Comparison of ENCODE assay signal across 9 cellular contexts in the genomic region with DNA sequence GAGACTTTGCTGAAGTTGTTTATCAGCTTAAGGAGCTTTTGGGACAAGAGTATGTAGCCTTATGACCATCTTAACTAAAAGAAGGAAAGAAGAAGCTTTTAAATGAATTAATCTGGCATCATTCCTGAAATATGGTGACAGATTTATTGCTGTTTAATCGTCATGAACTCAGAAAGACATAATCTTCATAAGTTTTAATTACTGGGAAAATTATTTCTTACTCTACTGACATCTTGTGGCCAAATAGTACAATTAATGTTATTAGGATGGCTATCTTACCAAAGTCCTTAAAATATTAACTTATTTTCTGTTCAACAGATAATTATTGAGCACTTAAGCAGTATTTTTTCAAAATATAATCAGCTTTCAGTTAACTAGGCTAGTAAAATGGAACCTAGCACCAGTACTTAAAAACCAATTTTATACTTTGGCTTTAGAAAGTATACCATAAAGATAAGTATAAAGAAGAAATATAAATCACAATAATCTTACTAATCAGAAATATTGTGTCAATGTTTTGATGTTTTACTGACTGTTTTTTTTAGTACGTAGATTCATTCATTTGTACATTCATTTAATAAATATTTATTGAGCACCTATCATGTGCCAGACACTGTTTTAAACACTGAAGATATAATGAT. TPM values are rescaled to one million over a fixed set of nuclear protein-coding genes. Genes with fewer than 3 reads are reported as not detected.
DNase-seq lines count a peak whose midpoint lies in the region; ATAC-seq and TF ChIP-seq lines count a peak whose summit lies in the region.
"Had no signal": no experiment of that assay in that cellular context is flagged by ENCODE, and none has a peak within 500 bp of the region (broad histone marks: within the 10 kb centered on the region; RNA-seq: fewer than 3 reads in every experiment).

No MANE protein-coding gene starts in this region.

- no peaks in the 10 kb centered on the region for H3K9me2 ChIP-seq in PC-9 (ENCODE audit: insufficient read depth)

- no peaks in the 10 kb centered on the region for H3K36me3 Mint-ChIP-seq in activated CD8-positive, alpha-beta T cell treated with anti-CD3 and anti-CD28 coated beads for 36 hours (ENCODE audit: low read depth)
- H3K36me3 Mint-ChIP-seq in activated CD8-positive, alpha-beta T cell treated with anti-CD3 and anti-CD28 coated beads, Interleukin-2, amount 10 ng/mL, durations not matched to agents 7 days and 5 days (ENCODE audit: low read depth) = no peaks in the 10 kb centered on the region

- H3K27me3 ChIP-seq in PC-9 (ENCODE audit: insufficient read depth, low read depth) (no peaks in the 10 kb centered on the region), transverse colon (no peaks in the 10 kb centered on the region)

- peak; percentile 59 for TF ChIP-seq CTCF in activated CD8-positive, alpha-beta T cell treated with anti-CD3 and anti-CD28 coated beads for 36 hours (IDR thresholded peaks at IDR 0.05)
- TF ChIP-seq CTCF in PC-9 (conservative IDR thresholded peaks at IDR 0.05) = peak; percentile 69
- peak; percentile 39 for TF ChIP-seq CTCF in fibroblast of mammary gland (conservative IDR thresholded peaks at IDR 0.05; ENCODE audit: control insufficient read depth, insufficient read depth, low read depth, low read length)
- peak; percentile 27 to 44 (median 32) for TF ChIP-seq CTCF in transverse colon (IDR thresholded peaks at IDR 0.05)

- H3K4me1 ChIP-seq in PC-9 (replicated peaks; ENCODE audit: insufficient read depth) (no peaks in the 10 kb centered on the region), transverse colon (peaks cover 0 to 4% (median 0%) of the 10 kb centered on the region in 4 donors)

- no peaks in the 10 kb centered on the region for H3F3A ChIP-seq in PC-9 (ENCODE audit: insufficient read depth, low read depth)

- DNase-seq in activated CD8-positive, alpha-beta T cell treated with anti-CD3 and anti-CD28 coated beads for 36 hours = no peak
- DNase-seq in activated CD8-positive, alpha-beta T cell treated with anti-CD3 and anti-CD28 coated beads, Interleukin-2, amount 10 ng/mL, durations not matched to agents 7 days and 5 days = no peak
- DNase-seq in PC-9 (no peak), fibroblast of mammary gland (ENCODE audit: low read depth) (peak; percentile 62), transverse colon (no peak), medulla oblongata (ENCODE audit: extremely low spot score) (no peak), inferior parietal cortex (ENCODE audit: extremely low spot score) (no peak)

- H3K4me1 Mint-ChIP-seq in activated CD8-positive, alpha-beta T cell treated with anti-CD3 and anti-CD28 coated beads for 36 hours (ENCODE audit: low read depth) = no peaks in the 10 kb centered on the region
- H3K4me1 Mint-ChIP-seq in activated CD8-positive, alpha-beta T cell treated with anti-CD3 and anti-CD28 coated beads, Interleukin-2, amount 10 ng/mL, durations not matched to agents 7 days and 5 days (ENCODE audit: low read depth) = no peaks in the 10 kb centered on the region

- H3K36me3 ChIP-seq in PC-9 (ENCODE audit: low read depth) = peaks cover 7% of the 10 kb centered on the region; the same call in 1 of the 2 replicates
- peaks cover 0 to 7% (median 0%) of the 10 kb centered on the region in 4 donors for H3K36me3 ChIP-seq in transverse colon

- H3K4me3 Mint-ChIP-seq in activated CD8-positive, alpha-beta T cell treated with anti-CD3 and anti-CD28 coated beads for 36 hours = no peak overlapping the region
- no peak overlapping the region for H3K4me3 Mint-ChIP-seq in activated CD8-positive, alpha-beta T cell treated with anti-CD3 and anti-CD28 coated beads, Interleukin-2, amount 10 ng/mL, durations not matched to agents 7 days and 5 days

- no peaks in the 10 kb centered on the region for H3K9me3 Mint-ChIP-seq in activated CD8-positive, alpha-beta T cell treated with anti-CD3 and anti-CD28 coated beads for 36 hours
- no peaks in the 10 kb centered on the region for H3K9me3 Mint-ChIP-seq in activated CD8-positive, alpha-beta T cell treated with anti-CD3 and anti-CD28 coated beads, Interleukin-2, amount 10 ng/mL, durations not matched to agents 7 days and 5 days (ENCODE audit: insufficient read depth)

- no peaks in the 10 kb centered on the region for H3K27me3 Mint-ChIP-seq in activated CD8-positive, alpha-beta T cell treated with anti-CD3 and anti-CD28 coated beads for 36 hours
- peaks cover 2% of the 10 kb centered on the region for H3K27me3 Mint-ChIP-seq in activated CD8-positive, alpha-beta T cell treated with anti-CD3 and anti-CD28 coated beads, Interleukin-2, amount 10 ng/mL, durations not matched to agents 7 days and 5 days (ENCODE audit: low read depth)

- no peaks in the 10 kb centered on the region; the same call in 1 of the 2 replicates for H4K20me1 ChIP-seq in PC-9 (ENCODE audit: insufficient read depth)

- no TSS peak for BruUV-seq in PC-9 (replicated peaks; lab: Mats Ljungman, UMichigan)

- in situ Hi-C loops in transverse colon (cut with MboI; ENCODE audit: low pct_ligation_motif_present in 1 of 4, low pct_unique_long_range_greater_than_20kb in 1 of 4, low sequenced_read_pairs in 3 of 4) = no loop called here

- no peak overlapping the region for H3K27ac Mint-ChIP-seq in activated CD8-positive, alpha-beta T cell treated with anti-CD3 and anti-CD28 coated beads for 36 hours
- no peak overlapping the region for H3K27ac Mint-ChIP-seq in activated CD8-positive, alpha-beta T cell treated with anti-CD3 and anti-CD28 coated beads, Interleukin-2, amount 10 ng/mL, durations not matched to agents 7 days and 5 days

- no peak for ATAC-seq in activated CD8-positive, alpha-beta T cell treated with anti-CD3 and anti-CD28 coated beads for 36 hours
- no peak for ATAC-seq in activated CD8-positive, alpha-beta T cell treated with anti-CD3 and anti-CD28 coated beads, Interleukin-2, amount 10 ng/mL, durations not matched to agents 7 days and 5 days
- ATAC-seq in HG03565 (IDR thresholded peaks at IDR 0.05; ENCODE audit: unreplicated experiment) = no peak

- no peaks in the 10 kb centered on the region for H3K79me2 ChIP-seq in PC-9 (ENCODE audit: low read depth)

- H3K4me3 ChIP-seq in PC-9 = no peak overlapping the region
- no peak overlapping the region for H3K4me3 ChIP-seq in fibroblast of mammary gland (ENCODE audit: control insufficient read depth, low read depth, low read length)
- H3K4me3 ChIP-seq in transverse colon = no peak overlapping the region

- H3K4me2 ChIP-seq in PC-9 = no peak overlapping the region

- H3K9me3 ChIP-seq in PC-9 (ENCODE audit: insufficient read depth, low read depth) (no peaks in the 10 kb centered on the region), transverse colon (no peaks in the 10 kb centered on the region)

- H2AFZ ChIP-seq in PC-9 = no peak overlapping the region

- intact Hi-C loops in activated CD8-positive, alpha-beta T cell treated with anti-CD3 and anti-CD28 coated beads for 36 hours (cut with micrococcal nuclease) = no loop called here
- intact Hi-C loops in PC-9 (cut with micrococcal nuclease; ENCODE audit: unreplicated experiment) = no loop called here
- intact Hi-C loops in transverse colon (cut with DNase I; ENCODE audit: low total_unique reads) = no loop called here

- POLR2A ChIA-PET in activated CD8-positive, alpha-beta T cell treated with anti-CD3 and anti-CD28 coated beads for 36 hours (lab: Charles Lee) = no interaction called here
- POLR2A ChIA-PET in activated CD8-positive, alpha-beta T cell treated with anti-CD3 and anti-CD28 coated beads, Interleukin-2, amount 10 ng/mL, durations not matched to agents 7 days and 5 days (lab: Charles Lee) = no interaction called here
- POLR2A ChIA-PET in PC-9 (lab: Charles Lee; ENCODE audit: unreplicated experiment) = interaction anchor here (0.5 to 0.6 kb wide), 2 partner anchors 198 to 216 kb away, joined by 3 read pairs; no protein-coding TSS in a partner anchor

- no peak for TF ChIP-seq POLR2A in transverse colon (IDR thresholded peaks at IDR 0.05)

- CTCF ChIA-PET in activated CD8-positive, alpha-beta T cell treated with anti-CD3 and anti-CD28 coated beads for 36 hours (lab: Charles Lee) = interaction anchor here (0.8 to 1.8 kb wide), 6 partner anchors 9 to 282 kb away, joined by 3 to 4 read pairs (median 4); no protein-coding TSS in a partner anchor
- CTCF ChIA-PET in activated CD8-positive, alpha-beta T cell treated with anti-CD3 and anti-CD28 coated beads, Interleukin-2, amount 10 ng/mL, durations not matched to agents 7 days and 5 days (lab: Charles Lee) = interaction anchor here (0.6 to 1.7 kb wide), 4 partner anchors 13 to 235 kb away, joined by 3 to 4 read pairs (median 3); no protein-coding TSS in a partner anchor
- CTCF ChIA-PET in PC-9 (lab: Charles Lee) = interaction anchor here (0.6 kb wide), 1 partner anchor 216 kb away, joined by 4 read pairs; no protein-coding TSS in a partner anchor

- TF ChIP-seq EP300 in transverse colon (IDR thresholded peaks at IDR 0.05; ENCODE audit: low read depth) = no peak

- WGBS in transverse colon (ENCODE audit: low coverage in 1 of 2), 2 donors = 30 to 48% methylated on average over 2 of the region's 2 CpGs

- no peak overlapping the region for H3K27ac ChIP-seq in PC-9
- H3K27ac ChIP-seq in transverse colon = no peak overlapping the region

RNA-seq across cellular contexts. Expression of a gene that starts 34.7 kb away (rescaled TPM):
- total RNA-seq in activated CD8-positive, alpha-beta T cell treated with anti-CD3 and anti-CD28 coated beads for 36 hours = under 1 TPM; 0.29 to 0.34 TPM
- total RNA-seq in activated CD8-positive, alpha-beta T cell treated with anti-CD3 and anti-CD28 coated beads, Interleukin-2, amount 10 ng/mL, durations not matched to agents 7 days and 5 days = under 1 TPM; 0.39 to 0.82 TPM
- not detected in 2 replicates for total RNA-seq in PC-9 (2021)
- under 1 TPM in 1 of 4 donors, not detected in 3; 0.48 TPM for total RNA-seq in transverse colon
- total RNA-seq: cerebellum had no signal

RNA-seq across cellular contexts. Expression of a gene that starts 56.6 kb away (rescaled TPM):
- total RNA-seq in activated CD8-positive, alpha-beta T cell treated with anti-CD3 and anti-CD28 coated beads for 36 hours = not detected
- total RNA-seq in activated CD8-positive, alpha-beta T cell treated with anti-CD3 and anti-CD28 coated beads, Interleukin-2, amount 10 ng/mL, durations not matched to agents 7 days and 5 days = under 1 TPM; 0.42 to 0.57 TPM
- total RNA-seq in PC-9 (2021) = 49.8 and 64.8 TPM in 2 replicates
- total RNA-seq in transverse colon = 100 to 1,000 TPM; 139 to 609 (median 265) TPM

Comparison
In these comparisons a context has a peak if more than half of its experiments do, and no peak if none do; other contexts are left out.
1. RNA of a gene that starts 56.6 kb away (total RNA-seq): 139 to 609 TPM in transverse colon and 49.8 to 64.8 TPM in PC-9; 0.42 to 0.57 TPM in activated CD8-positive, alpha-beta T cell treated with anti-CD3 and anti-CD28 coated beads, Interleukin-2, amount 10 ng/mL, durations not matched to agents 7 days and 5 days and not detected in activated CD8-positive, alpha-beta T cell treated with anti-CD3 and anti-CD28 coated beads for 36 hours; every median in the first group is over 10 times any median in the second.
2. Peak in every context shown above with its lines, with median percentiles within 50 percentile points of each other: CTCF ChIP-seq.